In the genomic region with DNA sequence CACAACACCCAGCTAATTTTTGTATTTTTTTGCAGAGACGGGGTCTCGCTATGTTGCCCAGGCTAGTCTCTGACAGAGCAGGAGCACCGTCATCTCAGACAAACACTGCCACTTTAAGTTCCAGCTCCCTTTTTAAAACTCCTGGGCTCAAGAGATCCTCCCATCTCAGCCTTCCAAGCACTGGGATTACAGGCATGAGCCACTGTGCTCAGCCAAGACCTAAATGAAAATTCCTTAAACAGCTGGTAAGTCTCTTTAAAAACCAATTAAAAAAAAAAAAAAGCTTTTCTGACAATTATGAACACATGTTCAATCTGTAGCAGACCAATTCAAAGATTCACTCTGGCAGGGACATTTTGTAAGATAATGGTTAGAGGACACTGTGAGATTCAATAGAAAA, we compare ENCODE assay signal across 19 cellular contexts.
A peak's percentile ranks its signal among the peaks of the same experiment; 100 is the strongest.
DNase-seq lines count a peak whose midpoint lies in the region; ATAC-seq, FAIRE-seq and TF ChIP-seq lines count a peak whose summit lies in the region.
"Had no signal": no experiment of that assay in that cellular context is flagged by ENCODE, and none has a peak within 500 bp of the region (broad histone marks: within the 10 kb centered on the region; RNA-seq: fewer than 3 reads in every experiment).

No MANE protein-coding gene starts in this region.

- no peak for TF ChIP-seq CTCF in AG10803 (conservative IDR thresholded peaks at IDR 0.05; ENCODE audit: low read length)
- no peak for TF ChIP-seq CTCF in VCaP (conservative IDR thresholded peaks at IDR 0.05)

- ATAC-seq in GM18909 (IDR thresholded peaks at IDR 0.05; ENCODE audit: poor library complexity, unreplicated experiment) = no peak
- ATAC-seq: GM12878, GM23338, HCT116 had no signal

- DNase-seq in AG10803 (ENCODE audit: low read depth) (peak; percentile 56), GM12891 (ENCODE audit: insufficient read length, low spot score) (no peak), myocyte (ENCODE audit: low read depth) (peak; percentile 42), AG20443 (ENCODE audit: low spot score) (no peak), Ammon's horn (ENCODE audit: low spot score) (no peak)
- DNase-seq: CD4-positive, alpha-beta T cell; DND-41; KBM-7; NCI-H1417 treated with DMSO at 0.1 percent for 48 hours; NCI-H2081; NCI-H2227 treated with DMSO at 0.1 percent for 48 hours; NCI-H69 had no signal

- no peak for TF ChIP-seq POLR2A in GM12891 (IDR thresholded peaks at IDR 0.05; ENCODE audit: low read depth, low read length)

- no peak overlapping the region for H3K4me3 ChIP-seq in AG10803 (ENCODE audit: low read length)
- H3K4me3 ChIP-seq: GM12878, GM23338, SJSA1 had no signal

- FAIRE-seq in GM12891 (lab: Jason Lieb, UNC) = peak; percentile 43
- FAIRE-seq: GM12878, GM18507 had no signal

- peak overlapping the region; percentile 87 for H3K27ac ChIP-seq in VCaP

TF ChIP-seq in GM12891, 5 proteins besides CTCF, POLR2A, EP300 and RAD21:
- TF ChIP-seq SPI1 (IDR thresholded peaks at IDR 0.05; ENCODE audit: low read depth, low read length) (no peak), POU2F2 (IDR thresholded peaks at IDR 0.05; ENCODE audit: low read depth, low read length) (no peak), PAX5 (IDR thresholded peaks at IDR 0.05; ENCODE audit: insufficient read depth, low read length, severe bottlenecking) (no peak), TAF1 (IDR thresholded peaks at IDR 0.05; ENCODE audit: low read depth, low read length) (no peak), POLR2AphosphoS5 (IDR thresholded peaks at IDR 0.05; ENCODE audit: low read depth, low read length) (no peak)
TF ChIP-seq in GM12891: peak in this region for 0.

Comparison
In these comparisons a context has a peak if more than half of its experiments do, and no peak if none do; other contexts are left out.
1. DNase-seq: peak in AG10803 (single experiment) and myocyte (single experiment); none in GM12891 (single experiment), AG20443 (single experiment) and Ammon's horn (single experiment).